12 cellular contexts compared by ENCODE assay signal in genomic region chr2:203681978-203682377, GRCh38. TPM values are rescaled to one million over a fixed set of nuclear protein-coding genes. Genes with fewer than 3 reads are reported as not detected.
DNase-seq lines count a peak whose midpoint lies in the region; ATAC-seq and TF ChIP-seq lines count a peak whose summit lies in the region.
"Had no signal": no experiment of that assay in that cellular context is flagged by ENCODE, and none has a peak within 500 bp of the region (broad histone marks: within the 10 kb centered on the region; RNA-seq: fewer than 3 reads in every experiment).

No MANE protein-coding gene starts in this region.

- CTCF ChIA-PET in MCF 10A (lab: Yijun Ruan, JAX) = interaction anchor here (0.6 to 0.7 kb wide), 3 partner anchors 129 to 821 kb away, joined by 3 to 4 read pairs (median 3); no protein-coding TSS in a partner anchor

- H3K4me1 ChIP-seq in lung (ENCODE audit: control insufficient read depth in 2 of 2, insufficient read depth in 2 of 2, low read length in 2 of 2) (peaks cover 10 to 19% of the 10 kb centered on the region in 2 donors), upper lobe of left lung (peaks cover 29 to 58% (median 52%) of the 10 kb centered on the region in 4 donors)

- H3K27me3 ChIP-seq in lung (ENCODE audit: control insufficient read depth, insufficient read depth) (no peaks in the 10 kb centered on the region), upper lobe of left lung (no peaks in the 10 kb centered on the region)

- no peak for TF ChIP-seq EP300 in upper lobe of left lung (IDR thresholded peaks at IDR 0.05)

- intact Hi-C loops in Right ventricle myocardium inferior (cut with DNase I) (loop anchor here (2.0 kb wide), 1 partner anchor 147 kb away; the partner anchor contains the start of gene RAPH1), cardiac septum (cut with DNase I) (loop anchor here (10.0 kb wide), 2 partner anchors 103 to 223 kb away; no protein-coding TSS in a partner anchor), MCF 10A (cut with micrococcal nuclease) (no loop called here)

- no peaks in the 10 kb centered on the region for H3K9me3 Mint-ChIP-seq in MCF 10A (ENCODE audit: unreplicated experiment)
- H3K9me3 Mint-ChIP-seq: T-cell had no signal

- no peaks in the 10 kb centered on the region for H3K36me3 Mint-ChIP-seq in MCF 10A (ENCODE audit: insufficient read depth, unreplicated experiment)

- TF ChIP-seq CTCF in MCF 10A (IDR thresholded peaks at IDR 0.05; ENCODE audit: unreplicated experiment) (no peak), lung (IDR thresholded peaks at IDR 0.05; ENCODE audit: control extremely low read depth, extremely low read depth) (no peak), upper lobe of left lung (IDR thresholded peaks at IDR 0.05) (no peak)

- WGBS in lung, 2 donors = 64 to 66% methylated on average over 2 of the region's 2 CpGs
- WGBS in upper lobe of left lung, 2 donors = 50 to 71% methylated on average over 2 of the region's 2 CpGs

- H3K4me3 ChIP-seq in lung = no peak overlapping the region
- H3K4me3 ChIP-seq in upper lobe of left lung = no peak overlapping the region

- H3K27me3 Mint-ChIP-seq in MCF 10A (ENCODE audit: insufficient read depth, unreplicated experiment) = no peaks in the 10 kb centered on the region
- H3K27me3 Mint-ChIP-seq: T-cell had no signal

- POLR2A ChIA-PET in MCF 10A (lab: Yijun Ruan, JAX) = interaction anchor here (0.8 to 3.0 kb wide), 5 partner anchors 26 to 205 kb away, joined by 3 to 10 read pairs (median 5); no protein-coding TSS in a partner anchor

- H3K9me3 ChIP-seq in lung (ENCODE audit: control insufficient read depth in 2 of 2, insufficient read depth in 1 of 2, low read length in 1 of 2) (no peaks in the 10 kb centered on the region), upper lobe of left lung (no peaks in the 10 kb centered on the region)

- ATAC-seq in Right ventricle myocardium inferior (peak; percentile 17), lung (ENCODE audit: insufficient read depth, low FRiP score) (no peak), upper lobe of left lung (ENCODE audit: low FRiP score in 2 of 2) (no peak), GM21737 (IDR thresholded peaks at IDR 0.05; ENCODE audit: unreplicated experiment) (no peak)

- no peak for TF ChIP-seq POLR2A in upper lobe of left lung (IDR thresholded peaks at IDR 0.05)

- DNase-seq in Right ventricle myocardium inferior (ENCODE audit: missing footprints) (no peak), cardiac septum (ENCODE audit: low spot score) (no peak), MCF 10A (ENCODE audit: unreplicated experiment) (peak; percentile 91), lung (ENCODE audit: low spot score) (no peak), upper lobe of left lung (peak in 1 of 2 donors; percentile 45), NCI-H2081 (lab: John Stamatoyannopoulos, UW) (no peak), C1 segment of cervical spinal cord (lab: John Stamatoyannopoulos, UW) (no peak)
- DNase-seq: activated CD8-positive, alpha-beta memory T cell treated with anti-CD3 and anti-CD28 coated beads, Interleukin-2, amount 50 U/mL, for 4 hours; NCI-H510A had no signal

- H3K4me1 Mint-ChIP-seq in MCF 10A (ENCODE audit: insufficient read depth, unreplicated experiment) = peaks cover 55% of the 10 kb centered on the region

- H3K4me3 Mint-ChIP-seq in MCF 10A (ENCODE audit: unreplicated experiment) = peak overlapping the region; percentile 29

- peak overlapping the region; percentile 80 for H3K27ac Mint-ChIP-seq in MCF 10A (ENCODE audit: low read depth, unreplicated experiment)

- TSS peak; percentile 72 for BruUV-seq in MCF 10A (replicated peaks; lab: Mats Ljungman, UMichigan)

- H3K36me3 ChIP-seq in lung (ENCODE audit: control insufficient read depth in 2 of 2, insufficient read depth in 2 of 2, low read length in 2 of 2) = no peaks in the 10 kb centered on the region
- H3K36me3 ChIP-seq in upper lobe of left lung = no peaks in the 10 kb centered on the region

- H3K27ac ChIP-seq in lung (ENCODE audit: low read depth in 1 of 2, low read length in 1 of 2) (peak overlapping the region; percentile 72 to 81), upper lobe of left lung (peak overlapping the region; percentile 78 to 89 (median 84))
- H3K27ac ChIP-seq: C4-2B had no signal

RNA-seq across cellular contexts. Expression of gene CD28, which starts 24.5 kb away (rescaled TPM):
- total RNA-seq in Right ventricle myocardium inferior (0.78 TPM), cardiac septum (1.3 TPM), MCF 10A (2022) (not detected in 2 replicates), lung (1 to 10 TPM; 1.0 to 3.0 TPM), upper lobe of left lung (1 to 10 TPM in 4 of 6 donors, under 1 TPM in 2; under 0.01 to 3.3 (median 1.4) TPM)
- under 1 TPM; 0.14 to 0.84 TPM for polyA plus RNA-seq in lung
